In genomic region chr22:48658871-48659270, GRCh38 we compare ENCODE assay signal across 30 cellular contexts.
"Had no signal": no experiment of that assay in that cellular context is flagged by ENCODE, and none has a peak within 500 bp of the region (broad histone marks: within the 10 kb centered on the region; RNA-seq: fewer than 3 reads in every experiment).

No MANE protein-coding gene starts in this region.

- H3K4me1 ChIP-seq: ascending aorta had no signal

- H3K27me3 ChIP-seq: ascending aorta, cardiac muscle cell had no signal

- H3K36me3 ChIP-seq: ascending aorta, cardiac muscle cell had no signal

- H3K27ac ChIP-seq: ascending aorta, cardiac muscle cell, VCaP had no signal

- H3K4me3 ChIP-seq: ascending aorta, cardiac muscle cell had no signal

- ATAC-seq: activated CD8-positive, alpha-beta T cell treated with anti-CD3 and anti-CD28 coated beads for 36 hours; activated naive CD8-positive, alpha-beta T cell treated with anti-CD3 and anti-CD28 coated beads, Interleukin-2, amount 50 U/mL, for 24 hours; activated T-cell treated with anti-CD3 and anti-CD28 coated beads, Interleukin-2, amount 50 U/mL, for 4 hours; activated T-cell treated with anti-CD3 and anti-CD28 coated beads, Interleukin-2, amount 50 U/mL, for 72 hours; activated T-helper 17 cell treated with anti-CD3 and anti-CD28 coated beads, Interleukin-2, amount 50 U/mL, for 72 hours had no signal

- DNase-seq: activated B cell treated with CpG ODN at 0.5 μM for 24 hours; activated CD4-positive, alpha-beta memory T cell treated with anti-CD3 and anti-CD28 coated beads for 36 hours; activated CD4-positive, alpha-beta T cell treated with anti-CD3 and anti-CD28 coated beads for 4 hours; activated CD4-positive, alpha-beta T cell treated with anti-CD3 and anti-CD28 coated beads, Interleukin-2, amount 10 ng/mL, durations not matched to agents 24 days and 14 days; activated CD4-positive, alpha-beta T cell treated with anti-CD3 and anti-CD28 coated beads, Interleukin-2, amount 50 U/mL, for 1 hour; activated CD4-positive, alpha-beta T cell treated with anti-CD3 and anti-CD28 coated beads, Interleukin-2, amount 50 U/mL, for 4 hours; activated CD4-positive, CD25-positive, alpha-beta regulatory T cell treated with anti-CD3 and anti-CD28 coated beads, Interleukin-2, amount 50 U/mL, for 72 hours; activated CD8-positive, alpha-beta memory T cell treated with anti-CD3 and anti-CD28 coated beads, Interleukin-2, amount 50 U/mL, for 4 hours; activated CD8-positive, alpha-beta T cell treated with anti-CD3 and anti-CD28 coated beads for 36 hours; activated effector memory CD4-positive, alpha-beta T cell treated with anti-CD3 and anti-CD28 coated beads, Interleukin-2, amount 50 U/mL, for 16 hours; activated gamma-delta T cell treated with Interleukin-2 at 50 U/mL for 16 hours; activated naive CD4-positive, alpha-beta T cell; activated naive CD4-positive, alpha-beta T cell treated with anti-CD3 and anti-CD28 coated beads, Interleukin-2, amount 10 ng/mL, durations not matched to agents 7 days and 5 days; activated naive CD8-positive, alpha-beta T cell treated with anti-CD3 and anti-CD28 coated beads, Interleukin-2, amount 10 ng/mL, durations not matched to agents 7 days and 5 days; activated naive CD8-positive, alpha-beta T cell treated with anti-CD3 and anti-CD28 coated beads, Interleukin-2, amount 50 U/mL, for 24 hours; activated T-cell treated with anti-CD3 and anti-CD28 coated beads for 4 hours; activated T-cell treated with anti-CD3 and anti-CD28 coated beads, Interleukin-2, amount 50 U/mL, for 1 hour; activated T-cell treated with anti-CD3 and anti-CD28 coated beads, Interleukin-2, amount 50 U/mL, for 4 hours; activated T-cell treated with anti-CD3 and anti-CD28 coated beads, Interleukin-2, amount 50 U/mL, for 72 hours; amygdala; anterior cingulate cortex; central memory CD4-positive, alpha-beta T cell; SW 1271; T-helper 1 cell; T-helper 2 cell; T-helper 9 cell had no signal
